8 cellular contexts compared by ENCODE assay signal in the genomic region with DNA sequence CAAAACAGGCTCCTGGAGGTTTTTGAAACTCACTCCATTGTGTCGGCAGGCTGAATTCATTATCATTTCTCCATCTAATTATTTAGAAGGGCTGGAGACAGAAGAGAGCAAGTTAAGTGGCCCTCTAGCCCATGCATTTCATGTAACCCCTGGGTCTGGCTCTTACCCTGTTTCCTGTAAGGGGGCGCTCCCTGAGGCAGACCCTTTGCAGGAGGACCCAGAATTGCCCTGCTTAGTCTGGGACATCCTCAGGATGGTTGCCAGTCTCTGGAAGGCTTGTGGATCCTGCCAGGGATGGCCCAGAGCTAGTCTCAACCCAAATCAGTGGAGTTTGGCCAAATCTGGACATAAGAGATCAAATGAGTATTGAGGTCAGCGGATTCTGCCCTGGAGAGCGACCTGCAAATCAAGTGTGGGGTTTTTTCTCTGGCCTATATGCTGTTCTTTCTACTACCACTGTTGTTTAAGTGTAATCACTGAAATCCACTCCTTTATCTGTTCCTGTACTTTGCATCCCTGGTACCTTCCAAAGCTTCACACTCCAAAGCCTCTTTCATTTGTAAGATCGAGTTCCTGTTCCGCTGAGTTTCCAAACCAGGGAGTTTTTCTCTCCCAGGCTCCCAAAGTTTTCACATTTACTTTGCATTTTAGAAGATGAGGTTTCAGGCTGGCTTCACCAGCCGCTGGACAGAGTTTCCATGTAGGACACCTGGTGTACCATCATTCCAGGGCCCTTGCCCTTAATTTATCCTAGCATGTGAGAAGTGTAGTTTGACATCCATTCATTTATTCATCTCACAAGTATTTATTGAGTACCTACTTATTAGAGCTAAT. TPM values are rescaled to one million over a fixed set of nuclear protein-coding genes. Genes with fewer than 3 reads are reported as not detected.
DNase-seq lines count a peak whose midpoint lies in the region; ATAC-seq and TF ChIP-seq lines count a peak whose summit lies in the region.

No MANE protein-coding gene starts in this region.

- H3K27me3 ChIP-seq in sigmoid colon (no peaks in the 10 kb centered on the region), testis (no peaks in the 10 kb centered on the region)

- H3K4me3 Mint-ChIP-seq in T-helper 17 cell (peak overlapping the region; percentile 89), glutamatergic neuron (ENCODE audit: unreplicated experiment) (peak overlapping the region; percentile 47)

- H2AFZ ChIP-seq in OCI-LY7 (ENCODE audit: low read length): no peak overlapping the region

- H3K79me2 ChIP-seq in OCI-LY7 (ENCODE audit: insufficient read depth, low read depth, low read length): no peaks in the 10 kb centered on the region

- TF ChIP-seq CTCF in glutamatergic neuron (IDR thresholded peaks at IDR 0.05; ENCODE audit: partially characterized antibody, unreplicated experiment) (no peak), sigmoid colon (IDR thresholded peaks at IDR 0.05) (no peak), OCI-LY7 (conservative IDR thresholded peaks at IDR 0.05; ENCODE audit: low read length) (no peak), testis (IDR thresholded peaks at IDR 0.05) (no peak)

- CTCF ChIA-PET in OCI-LY7 (lab: Charles Lee; ENCODE audit: unreplicated experiment): no interaction called here

- H3K36me3 Mint-ChIP-seq in T-helper 17 cell (ENCODE audit: low read depth): no peaks in the 10 kb centered on the region
- no peaks in the 10 kb centered on the region for H3K36me3 Mint-ChIP-seq in glutamatergic neuron (ENCODE audit: unreplicated experiment)

- POLR2A ChIA-PET in OCI-LY7 (lab: Charles Lee): interaction anchor here (0.7 kb wide), 1 partner anchor 17 kb away, joined by 3 read pairs; no protein-coding TSS in a partner anchor

- H3K27ac ChIP-seq in sigmoid colon: peak overlapping the region; percentile 99 to 100 (median 100)
- no peak overlapping the region for H3K27ac ChIP-seq in OCI-LY7 (ENCODE audit: low read depth, low read length, poor library complexity, severe bottlenecking)
- peak overlapping the region in 1 of 2 donors; percentile 99 for H3K27ac ChIP-seq in testis

- H3K9me2 ChIP-seq in OCI-LY7 (ENCODE audit: insufficient read depth, low read length): no peaks in the 10 kb centered on the region

- no peak for TF ChIP-seq EP300 in sigmoid colon (IDR thresholded peaks at IDR 0.05)

- H3K4me1 Mint-ChIP-seq in T-helper 17 cell (peaks cover 71% of the 10 kb centered on the region), glutamatergic neuron (ENCODE audit: low read depth, unreplicated experiment) (peaks cover 54% of the 10 kb centered on the region)

- H3K36me3 ChIP-seq in sigmoid colon (no peaks in the 10 kb centered on the region), OCI-LY7 (ENCODE audit: insufficient read depth, low read length) (no peaks in the 10 kb centered on the region), testis (ENCODE audit: low read depth, missing control alignments) (no peaks in the 10 kb centered on the region)

- no peaks in the 10 kb centered on the region for H3K9me3 ChIP-seq in T-helper 17 cell (ENCODE audit: control insufficient read depth, low read length, poor library complexity, severe bottlenecking)
- H3K9me3 ChIP-seq in sigmoid colon: no peaks in the 10 kb centered on the region
- no peaks in the 10 kb centered on the region for H3K9me3 ChIP-seq in OCI-LY7 (ENCODE audit: low read length)
- no peaks in the 10 kb centered on the region for H3K9me3 ChIP-seq in testis

- DNase-seq in T-helper 17 cell: no peak
- no peak for DNase-seq in glutamatergic neuron
- DNase-seq in sigmoid colon: no peak
- no peak for DNase-seq in OCI-LY7 (ENCODE audit: low spot score)
- no peak for DNase-seq in activated CD4-positive, alpha-beta T cell treated with anti-CD3 and anti-CD28 coated beads for 48 hours
- no peak for DNase-seq in testis

- H3K27me3 Mint-ChIP-seq in T-helper 17 cell (no peaks in the 10 kb centered on the region), glutamatergic neuron (ENCODE audit: unreplicated experiment) (peaks cover 6% of the 10 kb centered on the region)

- intact Hi-C loops in sigmoid colon (cut with DNase I) (loop anchor here (5.0 to 10.0 kb wide), 4 partner anchors 168 to 695 kb away; a partner anchor contains a TSS), OCI-LY7 (cut with micrococcal nuclease; ENCODE audit: unreplicated experiment) (no loop called here), testis (cut with DNase I; ENCODE audit: low total_unique reads) (loop anchor here (5.0 kb wide), 1 partner anchor 353 kb away; no protein-coding TSS in a partner anchor)

- H3K9me3 Mint-ChIP-seq in glutamatergic neuron (ENCODE audit: unreplicated experiment): peaks cover 17% of the 10 kb centered on the region

- TF ChIP-seq POLR2A in sigmoid colon (IDR thresholded peaks at IDR 0.05): no peak
- no peak for TF ChIP-seq POLR2A in testis (IDR thresholded peaks at IDR 0.05)

- WGBS in sigmoid colon, 2 donors: 34 to 72% methylated on average over 7 of the region's 7 CpGs
- WGBS in testis, 2 donors: 65 to 66% methylated on average over 7 of the region's 7 CpGs

- ATAC-seq in T-helper 17 cell: no peak
- no peak for ATAC-seq in HG02571 (IDR thresholded peaks at IDR 0.05; ENCODE audit: unreplicated experiment)

- no TSS peak for BruUV-seq in OCI-LY7 (replicated peaks; lab: Mats Ljungman, UMichigan)

- H3K4me3 ChIP-seq in GM08714 (ENCODE audit: low read length) (peak overlapping the region; percentile 35; the same call in 1 of the 2 replicates), sigmoid colon (no peak overlapping the region), OCI-LY7 (ENCODE audit: low read depth, low read length, poor library complexity, severe bottlenecking) (no peak overlapping the region), testis (no peak overlapping the region)

- H4K20me1 ChIP-seq in OCI-LY7 (ENCODE audit: insufficient read depth, low read length): no peaks in the 10 kb centered on the region

- H3K4me2 ChIP-seq in OCI-LY7 (ENCODE audit: low read length): no peak overlapping the region

- H3K4me1 ChIP-seq in sigmoid colon (peaks cover 0 to 98% (median 89%) of the 10 kb centered on the region in 4 donors), OCI-LY7 (ENCODE audit: insufficient read depth, low read length, poor library complexity, severe bottlenecking) (peaks cover 4% of the 10 kb centered on the region), testis (peaks cover 73% of the 10 kb centered on the region)

- H3K27ac Mint-ChIP-seq in T-helper 17 cell (peak overlapping the region; percentile 95), glutamatergic neuron (ENCODE audit: unreplicated experiment) (peak overlapping the region; percentile 15)

RNA-seq across cellular contexts. Expression of a gene that starts 6.3 kb away (rescaled TPM):
- 10 to 100 TPM; 91.7 to 95.2 TPM for total RNA-seq in T-helper 17 cell
- total RNA-seq in glutamatergic neuron (ENCODE audit: unreplicated experiment): 38.4 TPM
- 10 to 100 TPM; 29.2 to 43.5 (median 38.0) TPM for total RNA-seq in sigmoid colon
- 10 to 100 TPM; 38.6 to 64.0 (median 48.6) TPM for polyA plus RNA-seq in sigmoid colon
- total RNA-seq in OCI-LY7 (2014; rRNA removed; shearing (Covaris generic)): 0.09 TPM in 1 of 2 replicates, not detected in the other
- 0.23 TPM in 1 of 2 replicates, not detected in the other for total RNA-seq in OCI-LY7 (2022)
- total RNA-seq in testis: 10 to 100 TPM; 21.2 to 24.6 TPM
- polyA plus RNA-seq in testis (ENCODE audit: insufficient read depth, low read depth, low replicate concordance): 16.4 TPM

Comparison
In these comparisons a context has a peak if more than half of its experiments do, and no peak if none do; other contexts are left out.
1. RNA of a gene that starts 6.3 kb away (total RNA-seq): 91.7 to 95.2 TPM in T-helper 17 cell, 29.2 to 43.5 TPM in sigmoid colon, 38.4 TPM in glutamatergic neuron (single experiment) and 21.2 to 24.6 TPM in testis; 0.09 to 0.23 TPM in OCI-LY7; every median in the first group is over 10 times any median in the second.